Comparison of ENCODE assay signal across 8 cellular contexts in the genomic region with DNA sequence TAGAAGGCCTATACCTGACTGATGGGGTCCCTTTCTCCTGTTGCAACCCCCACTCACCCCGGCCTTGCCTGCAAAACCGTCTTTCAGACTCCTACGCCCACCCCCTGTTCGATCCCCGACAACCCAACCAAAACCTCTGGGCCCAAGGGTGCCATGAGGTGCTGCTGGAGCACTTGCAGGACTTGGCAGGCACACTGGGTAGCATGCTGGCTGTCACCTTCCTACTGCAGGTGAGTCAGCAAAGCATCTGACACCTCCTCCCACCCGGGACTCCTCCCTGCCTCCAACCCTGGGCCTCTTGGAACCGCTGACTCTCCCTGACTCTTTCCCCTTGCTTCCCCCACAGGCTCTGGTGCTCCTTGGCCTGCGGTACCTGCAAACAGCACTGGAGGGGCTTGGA. TPM values are rescaled to one million over a fixed set of nuclear protein-coding genes. Genes with fewer than 3 reads are reported as not detected.
DNase-seq lines count a peak whose midpoint lies in the region; ATAC-seq and TF ChIP-seq lines count a peak whose summit lies in the region.

No MANE protein-coding gene starts in this region.

- TF ChIP-seq POLR2A in sigmoid colon (IDR thresholded peaks at IDR 0.05) = no peak

- no peaks in the 10 kb centered on the region; the same call in 1 of the 2 replicates for H3K36me3 ChIP-seq in SK-N-MC (ENCODE audit: insufficient read depth, low read length)
- peaks cover 0 to 55% (median 4%) of the 10 kb centered on the region in 4 donors for H3K36me3 ChIP-seq in sigmoid colon

- H3K36me3 Mint-ChIP-seq in Calu3 (ENCODE audit: insufficient read depth, unreplicated experiment) = peaks cover 51% of the 10 kb centered on the region

- intact Hi-C loops in Calu3 (cut with micrococcal nuclease; ENCODE audit: unreplicated experiment) (no loop called here), dorsolateral prefrontal cortex (cut with DNase I) (no loop called here), sigmoid colon (cut with DNase I) (loop anchor here (5.0 kb wide), 2 partner anchors 53 to 93 kb away; a partner anchor contains a TSS)

- H3K4me3 ChIP-seq in SK-N-MC = no peak overlapping the region
- H3K4me3 ChIP-seq in dorsolateral prefrontal cortex = peak overlapping the region in 1 of 59 donors; percentile 81
- no peak overlapping the region for H3K4me3 ChIP-seq in sigmoid colon

- no TSS peak for BruUV-seq in Calu3 (replicated peaks; lab: Mats Ljungman, UMichigan)

- no peaks in the 10 kb centered on the region for H3K9me3 ChIP-seq in SK-N-MC (ENCODE audit: low read depth, low read length)
- H3K9me3 ChIP-seq in sigmoid colon = no peaks in the 10 kb centered on the region

- no peak overlapping the region for H3K9ac ChIP-seq in SK-N-MC (ENCODE audit: insufficient read length)

- TF ChIP-seq CTCF in Calu3 (IDR thresholded peaks at IDR 0.05; ENCODE audit: unreplicated experiment) (no peak), dorsolateral prefrontal cortex (IDR thresholded peaks at IDR 0.05 in 54 of 56, conservative IDR thresholded peaks at IDR 0.05 in 2 of 56; ENCODE audit: low read depth in 1 of 56, partially characterized antibody in 56 of 56) (no peak), sigmoid colon (IDR thresholded peaks at IDR 0.05) (no peak)

- DNase-seq in Calu3 (peak; percentile 50), SK-N-MC (ENCODE audit: low read depth, low spot score) (no peak), dorsolateral prefrontal cortex (peak in 2 of 10 donors; percentile 48 to 80), sigmoid colon (no peak), dedifferentiated amniotic fluid mesenchymal stem cell (ENCODE audit: extremely low spot score) (no peak), NCI-H2171 treated with DMSO at 0.1 percent for 48 hours (lab: John Stamatoyannopoulos, UW) (no peak)

- peak overlapping the region; percentile 66 for H3K27ac ChIP-seq in SK-N-MC
- peak overlapping the region in 50 of 59 donors; percentile 18 to 99 (median 96) for H3K27ac ChIP-seq in dorsolateral prefrontal cortex
- peak overlapping the region in 3 of 4 donors; percentile 88 to 100 (median 96) for H3K27ac ChIP-seq in sigmoid colon

- WGBS in sigmoid colon, 2 donors = 67 to 78% methylated on average over 8 of the region's 8 CpGs

- peaks cover 24% of the 10 kb centered on the region for H3K4me1 Mint-ChIP-seq in Calu3 (ENCODE audit: low read depth, unreplicated experiment)

- H3K27me3 Mint-ChIP-seq in Calu3 (ENCODE audit: unreplicated experiment) = no peaks in the 10 kb centered on the region

- H3K4me3 Mint-ChIP-seq in Calu3 (ENCODE audit: low read depth, unreplicated experiment) = no peak overlapping the region

- H3K27me3 ChIP-seq in dorsolateral prefrontal cortex = no peaks in the 10 kb centered on the region
- no peaks in the 10 kb centered on the region for H3K27me3 ChIP-seq in sigmoid colon

- CTCF ChIA-PET in Calu3 (lab: Charles Lee) = no interaction called here

- peak overlapping the region; percentile 79 for H3K27ac Mint-ChIP-seq in Calu3 (ENCODE audit: unreplicated experiment)

- H3K4me1 ChIP-seq in sigmoid colon = peaks cover 0 to 30% (median 24%) of the 10 kb centered on the region in 4 donors

- ATAC-seq in HG02981 (IDR thresholded peaks at IDR 0.05; ENCODE audit: unreplicated experiment) (no peak), GM21717 (IDR thresholded peaks at IDR 0.05; ENCODE audit: unreplicated experiment) (no peak)

- no peaks in the 10 kb centered on the region for H3K9me3 Mint-ChIP-seq in Calu3 (ENCODE audit: low read depth, unreplicated experiment)

- no peak for TF ChIP-seq EP300 in sigmoid colon (IDR thresholded peaks at IDR 0.05)

RNA-seq across cellular contexts. Expression of a gene that starts 1.2 kb away (rescaled TPM):
- 1.6 and 2.6 TPM in 2 replicates for total RNA-seq in Calu3 (2022)
- 10 to 100 TPM; 11.3 to 68.7 (median 24.9) TPM for total RNA-seq in dorsolateral prefrontal cortex
- total RNA-seq in sigmoid colon = 10 to 100 TPM in 2 of 4 donors, 1 to 10 TPM in 2; 5.3 to 13.8 (median 10.1) TPM
- polyA plus RNA-seq in sigmoid colon = 10 to 100 TPM in 1 of 3 donors, 1 to 10 TPM in 2; 3.0 to 14.2 (median 3.2) TPM

RNA-seq across cellular contexts. Expression of a gene that starts 1.7 kb away (rescaled TPM):
- total RNA-seq in Calu3 (2022) = 43.3 and 51.4 TPM in 2 replicates
- total RNA-seq in dorsolateral prefrontal cortex = 10 to 100 TPM; 19.0 to 72.1 (median 37.3) TPM
- total RNA-seq in sigmoid colon = 10 to 100 TPM; 19.6 to 39.5 (median 30.2) TPM
- polyA plus RNA-seq in sigmoid colon = 10 to 100 TPM; 10.6 to 50.7 (median 16.2) TPM

RNA-seq across cellular contexts. Expression of a gene that starts 7.5 kb away (rescaled TPM):
- total RNA-seq in Calu3 (2022) = 31.5 and 32.7 TPM in 2 replicates
- total RNA-seq in dorsolateral prefrontal cortex = 10 to 100 TPM; 52.5 to 99.7 (median 70.4) TPM
- total RNA-seq in sigmoid colon = 10 to 100 TPM; 11.1 to 26.3 (median 16.8) TPM
- 10 to 100 TPM in 2 of 3 donors, 1 to 10 TPM in 1; 9.7 to 47.5 (median 11.4) TPM for polyA plus RNA-seq in sigmoid colon

RNA-seq across cellular contexts. Expression of a gene that starts 12.6 kb away (rescaled TPM):
- total RNA-seq in Calu3 (2022) = 90.4 and 97.2 TPM in 2 replicates
- total RNA-seq in dorsolateral prefrontal cortex = 10 to 100 TPM; 39.4 to 85.0 (median 58.9) TPM
- 10 to 100 TPM; 50.1 to 62.2 (median 58.1) TPM for total RNA-seq in sigmoid colon
- 10 to 100 TPM; 28.8 to 86.3 (median 36.1) TPM for polyA plus RNA-seq in sigmoid colon

RNA-seq across cellular contexts. Expression of a gene that starts 23.0 kb away (rescaled TPM):
- total RNA-seq in Calu3 (2022) (21.9 and 26.3 TPM in 2 replicates), dorsolateral prefrontal cortex (10 to 100 TPM; 11.6 to 30.9 (median 19.4) TPM), sigmoid colon (1 to 10 TPM; 5.4 to 7.1 (median 6.2) TPM)
- 10 to 100 TPM in 1 of 3 donors, 1 to 10 TPM in 2; 5.3 to 16.8 (median 6.0) TPM for polyA plus RNA-seq in sigmoid colon
